Comparison of ENCODE assay signal across 23 cellular contexts in genomic region chr20:62487125-62487524, GRCh38. TPM values are rescaled to one million over a fixed set of nuclear protein-coding genes. Genes with fewer than 3 reads are reported as not detected.
A peak's percentile ranks its signal among the peaks of the same experiment; 100 is the strongest.
DNase-seq lines count a peak whose midpoint lies in the region; ATAC-seq, FAIRE-seq and TF ChIP-seq lines count a peak whose summit lies in the region.
"Had no signal": no experiment of that assay in that cellular context is flagged by ENCODE, and none has a peak within 500 bp of the region (broad histone marks: within the 10 kb centered on the region; RNA-seq: fewer than 3 reads in every experiment).

No MANE protein-coding gene starts in this region.

- H2BK20ac ChIP-seq in H1 (ENCODE audit: low read length): no peak overlapping the region

- TF ChIP-seq EP300 in H1 (IDR thresholded peaks at IDR 0.05; ENCODE audit: borderline replicate concordance in 1 of 2, low read depth in 2 of 2, low read length in 2 of 2): no peak

- peaks cover 52% of the 10 kb centered on the region for H3K4me1 ChIP-seq in BLaER1
- H3K4me1 ChIP-seq in Caco-2: peaks cover 83% of the 10 kb centered on the region
- peaks cover 0 to 28% (median 21%) of the 10 kb centered on the region in 4 experiments; a peak in 6 of 7 replicates for H3K4me1 ChIP-seq in H1 (replicated peaks in 1 of 4; ENCODE audit: control insufficient read depth in 3 of 4, insufficient read depth in 4 of 4, low read length in 3 of 4)
- peaks cover 19% of the 10 kb centered on the region for H3K4me1 ChIP-seq in lower lobe of right lung

- H2BK15ac ChIP-seq in H1 (ENCODE audit: low read length): no peak overlapping the region

- ATAC-seq in activated naive CD8-positive, alpha-beta T cell treated with anti-CD3 and anti-CD28 coated beads, Interleukin-2, amount 50 U/mL, for 24 hours: no peak
- no peak for ATAC-seq in lower lobe of right lung
- no peak for ATAC-seq in HG02642 (IDR thresholded peaks at IDR 0.05; ENCODE audit: poor library complexity, unreplicated experiment)

- H3K14ac ChIP-seq in H1 (ENCODE audit: insufficient read length): no peak overlapping the region

- H2BK12ac ChIP-seq in H1 (ENCODE audit: low read depth, low read length): peak overlapping the region; percentile 50; the same call in 1 of the 2 replicates

- H3K4me1 Mint-ChIP-seq in Caco-2 (ENCODE audit: low read depth, unreplicated experiment) (peaks cover 70% of the 10 kb centered on the region), nephron progenitor cell (peaks cover 54% of the 10 kb centered on the region)
- peaks cover 5% of the 10 kb centered on the region for H3K4me1 Mint-ChIP-seq in activated naive CD8-positive, alpha-beta T cell treated with anti-CD3 and anti-CD28 coated beads, Interleukin-2, amount 50 U/mL, for 24 hours

- H4K20me1 ChIP-seq in BLaER1 (peaks cover 30% of the 10 kb centered on the region; the same call in 1 of the 2 replicates), H1 (replicated peaks in 1 of 2; ENCODE audit: control insufficient read depth in 1 of 2, insufficient read depth in 2 of 2, low read length in 2 of 2) (peaks cover 0 to 8% of the 10 kb centered on the region in 2 experiments)

- H4K8ac ChIP-seq in H1 (ENCODE audit: extremely low read depth, insufficient read depth, low read length): 0 out of 2 replicates have a peak overlapping the region, but pooled peaks have one; percentile 35

- H3K18ac ChIP-seq in H1 (ENCODE audit: extremely low read depth, low read length): 0 out of 2 replicates have a peak overlapping the region, but pooled peaks have one; percentile 32

- H4K91ac ChIP-seq in H1 (replicated peaks; ENCODE audit: insufficient read length, low read length): no peak overlapping the region

- H3K9me3 Mint-ChIP-seq in Caco-2 (ENCODE audit: unreplicated experiment): peaks cover 11% of the 10 kb centered on the region
- no peaks in the 10 kb centered on the region for H3K9me3 Mint-ChIP-seq in nephron progenitor cell
- H3K9me3 Mint-ChIP-seq in activated naive CD8-positive, alpha-beta T cell treated with anti-CD3 and anti-CD28 coated beads, Interleukin-2, amount 50 U/mL, for 24 hours: no peaks in the 10 kb centered on the region
- H3K9me3 Mint-ChIP-seq: IgD-negative memory B cell had no signal

- no peaks in the 10 kb centered on the region for H3K79me2 ChIP-seq in H1 (ENCODE audit: control insufficient read depth in 1 of 2, insufficient read depth in 2 of 2, low read length in 2 of 2)

- no peak overlapping the region for H2AFZ ChIP-seq in H1 (ENCODE audit: low read length)

- H3K27me3 ChIP-seq in BLaER1 (peaks cover 77% of the 10 kb centered on the region), Caco-2 (replicated peaks; ENCODE audit: control insufficient read depth, insufficient read depth, low read length) (no peaks in the 10 kb centered on the region), H1 (replicated peaks in 1 of 4; ENCODE audit: control insufficient read depth in 3 of 4, extremely low read depth in 1 of 4, insufficient read depth in 3 of 4, low read length in 3 of 4) (peaks cover 2 to 35% (median 31%) of the 10 kb centered on the region in 4 experiments), lower lobe of right lung (ENCODE audit: low read depth) (peaks cover 65% of the 10 kb centered on the region)
- H3K27me3 ChIP-seq: MG63, Peyer's patch had no signal

- no peak overlapping the region for H2BK5ac ChIP-seq in H1 (ENCODE audit: low read depth, low read length)

- WGBS in H1 (ENCODE audit: extremely low coverage in 1 of 2, insufficient coverage in 1 of 2, insufficient read length in 1 of 2, insufficient replicate concordance in 2 of 2, low coverage in 1 of 2, low lambda C conversion rate in 2 of 2, missing lambda C conversion rate in 1 of 2), 2 experiments: 84% methylated on average over 21 of the region's 21 CpGs; no CpG with 5 or more reads in 1 of the 2 experiments

- H3K36me3 Mint-ChIP-seq in Caco-2 (ENCODE audit: insufficient read depth, unreplicated experiment) (no peaks in the 10 kb centered on the region), nephron progenitor cell (ENCODE audit: low read depth) (no peaks in the 10 kb centered on the region)
- H3K36me3 Mint-ChIP-seq in activated naive CD8-positive, alpha-beta T cell treated with anti-CD3 and anti-CD28 coated beads, Interleukin-2, amount 50 U/mL, for 24 hours (ENCODE audit: low read depth): no peaks in the 10 kb centered on the region
- H3K36me3 Mint-ChIP-seq: IgD-negative memory B cell had no signal

- H3K9ac ChIP-seq in BLaER1 (no peak overlapping the region), H1 (replicated peaks in 1 of 4; ENCODE audit: extremely low read depth in 1 of 4, low read depth in 3 of 4, low read length in 3 of 4) (no peak overlapping the region)

- no peaks in the 10 kb centered on the region for H3K23me2 ChIP-seq in H1 (ENCODE audit: low read depth, low read length)

- H2BK120ac ChIP-seq in H1 (replicated peaks; ENCODE audit: low read depth, low read length): no peak overlapping the region

- H3K27ac Mint-ChIP-seq in Caco-2 (ENCODE audit: unreplicated experiment) (peak overlapping the region; percentile 88), nephron progenitor cell (peak overlapping the region; percentile 53)
- no peak overlapping the region for H3K27ac Mint-ChIP-seq in activated naive CD8-positive, alpha-beta T cell treated with anti-CD3 and anti-CD28 coated beads, Interleukin-2, amount 50 U/mL, for 24 hours
- H3K27ac Mint-ChIP-seq: IgD-negative memory B cell had no signal

- H3K4me3 ChIP-seq in BLaER1 (no peak overlapping the region), Caco-2 (ENCODE audit: low read depth, low read length) (no peak overlapping the region), H1 (ENCODE audit: extremely low read depth in 1 of 4, insufficient read depth in 2 of 4, low read depth in 3 of 4, low read length in 4 of 4) (no peak overlapping the region), lower lobe of right lung (no peak overlapping the region)
- H3K4me3 ChIP-seq: MG63, Peyer's patch, SK-N-MC had no signal

- H3K79me1 ChIP-seq in H1 (ENCODE audit: low read depth, low read length): 0 out of 2 replicates have a peak, but pooled peaks cover 2% of the 10 kb centered on the region

- DNase-seq in Caco-2 (no peak), H1 (ENCODE audit: low read depth in 1 of 2, low spot score in 2 of 2) (no peak), nephron progenitor cell (no peak), NK-92 (lab: John Stamatoyannopoulos, UW; ENCODE audit: unreplicated experiment) (no peak), lower lobe of right lung (no peak)
- DNase-seq in activated naive CD8-positive, alpha-beta T cell treated with anti-CD3 and anti-CD28 coated beads, Interleukin-2, amount 50 U/mL, for 24 hours: no peak
- DNase-seq: DMS 273 treated with DMSO at 0.1 percent for 48 hours, DND-41, HCEC 1CT, Kasumi-1, MG63, NCI-H1092, NCI-H146, NCI-H2029 treated with DMSO at 0.1 percent for 48 hours, NCI-H2171, NCI-H526, Peyer's patch had no signal

- FAIRE-seq in H1 (lab: Jason Lieb, UNC): no peak
- FAIRE-seq: G401.6 had no signal

- no peak overlapping the region for H4K5ac ChIP-seq in H1 (ENCODE audit: insufficient read length, low read depth, low read length)

- TF ChIP-seq RAD21 in H1 (IDR thresholded peaks at IDR 0.05 in 1 of 2, conservative IDR thresholded peaks at IDR 0.05 in 1 of 2; ENCODE audit: low read depth in 2 of 2, low read length in 2 of 2): no peak

- H3K27ac ChIP-seq in BLaER1 (no peak overlapping the region), H1 (ENCODE audit: low read depth, low read length) (no peak overlapping the region), lower lobe of right lung (no peak overlapping the region)
- H3K27ac ChIP-seq: C4-2B, Peyer's patch, SK-N-MC had no signal

- H3K36me3 ChIP-seq in BLaER1: no peaks in the 10 kb centered on the region
- H3K36me3 ChIP-seq in Caco-2 (ENCODE audit: control insufficient read depth, insufficient read depth, low read length): no peaks in the 10 kb centered on the region
- no peaks in the 10 kb centered on the region for H3K36me3 ChIP-seq in H1 (ENCODE audit: control insufficient read depth in 2 of 4, insufficient read depth in 4 of 4, low read length in 3 of 4)
- H3K36me3 ChIP-seq in lower lobe of right lung: no peaks in the 10 kb centered on the region
- H3K36me3 ChIP-seq: MG63, Peyer's patch had no signal

- H3K23ac ChIP-seq in H1 (ENCODE audit: insufficient read length): no peak overlapping the region

- H3K27me3 Mint-ChIP-seq in Caco-2 (ENCODE audit: insufficient read depth, unreplicated experiment) (no peaks in the 10 kb centered on the region), nephron progenitor cell (ENCODE audit: low read depth, poor library complexity) (peaks cover 56% of the 10 kb centered on the region)
- H3K27me3 Mint-ChIP-seq in activated naive CD8-positive, alpha-beta T cell treated with anti-CD3 and anti-CD28 coated beads, Interleukin-2, amount 50 U/mL, for 24 hours: peaks cover 50% of the 10 kb centered on the region

- no peak for TF ChIP-seq POLR2A in H1 (IDR thresholded peaks at IDR 0.05; ENCODE audit: control extremely low read depth in 1 of 2, low read depth in 2 of 2, low read length in 2 of 2)

- H3K56ac ChIP-seq in H1 (replicated peaks; ENCODE audit: insufficient read length, low read depth, low read length): no peak overlapping the region

- POLR2A ChIA-PET in Caco-2 (lab: Charles Lee): interaction anchor here (0.6 kb wide), 1 partner anchor 797 kb away, joined by 4 read pairs; no protein-coding TSS in a partner anchor
- POLR2A ChIA-PET in H1 (lab: Charles Lee; ENCODE audit: partially characterized antibody): no interaction called here

- peak overlapping the region; percentile 38 for H3K4me3 Mint-ChIP-seq in Caco-2 (ENCODE audit: unreplicated experiment)
- peak overlapping the region; percentile 40 for H3K4me3 Mint-ChIP-seq in nephron progenitor cell
- no peak overlapping the region for H3K4me3 Mint-ChIP-seq in activated naive CD8-positive, alpha-beta T cell treated with anti-CD3 and anti-CD28 coated beads, Interleukin-2, amount 50 U/mL, for 24 hours
- H3K4me3 Mint-ChIP-seq: IgD-negative memory B cell had no signal

- no peak overlapping the region for H2AK5ac ChIP-seq in H1 (ENCODE audit: low read depth, low read length)

- no peak overlapping the region for H3K4ac ChIP-seq in H1 (replicated peaks; ENCODE audit: insufficient read length, low read depth, low read length)

- CTCF ChIA-PET in Caco-2 (lab: Charles Lee) (interaction anchor here (0.5 to 1.0 kb wide), 3 partner anchors 9 to 950 kb away, joined by 3 to 6 read pairs (median 5); no protein-coding TSS in a partner anchor), H1 (lab: Charles Lee; ENCODE audit: partially characterized antibody) (interaction anchor here (0.8 to 2.2 kb wide), 2 partner anchors 12 to 73 kb away, joined by 3 to 10 read pairs; no protein-coding TSS in a partner anchor)

- no TSS peak for BruUV-seq in Caco-2 (replicated peaks; lab: Mats Ljungman, UMichigan)

- intact Hi-C loops in Caco-2 (cut with micrococcal nuclease; ENCODE audit: unreplicated experiment): loop anchor here (1.0 to 5.0 kb wide), 4 partner anchors 9 to 305 kb away; partner anchors contain the start of gene CABLES2
- intact Hi-C loops in lower lobe of right lung (cut with DNase I): no loop called here

- H3K4me2 ChIP-seq in BLaER1 (peak overlapping the region; percentile 23), H1 (ENCODE audit: insufficient read depth in 1 of 2, low read depth in 2 of 2, low read length in 2 of 2) (no peak overlapping the region)

- H3K9me3 ChIP-seq in BLaER1 (peaks cover 8% of the 10 kb centered on the region), Caco-2 (peaks cover 12% of the 10 kb centered on the region; the same call in 1 of the 2 replicates), H1 (ENCODE audit: insufficient read depth in 2 of 2, low read depth in 1 of 2, low read length in 1 of 2) (no peaks in the 10 kb centered on the region), lower lobe of right lung (no peaks in the 10 kb centered on the region)
- H3K9me3 ChIP-seq: MG63, Peyer's patch had no signal

- no peak for TF ChIP-seq CTCF in Caco-2 (IDR thresholded peaks at IDR 0.05; ENCODE audit: insufficient read depth in 1 of 2, low read depth in 1 of 2, low read length in 1 of 2, severe bottlenecking in 1 of 2, unreplicated experiment in 1 of 2)
- TF ChIP-seq CTCF in H1 (IDR thresholded peaks at IDR 0.05; ENCODE audit: control extremely low read depth in 1 of 3, insufficient read depth in 1 of 3, low read depth in 1 of 3, low read length in 3 of 3): no peak
- no peak for TF ChIP-seq CTCF in nephron progenitor cell (IDR thresholded peaks at IDR 0.05)
- no peak for TF ChIP-seq CTCF in lower lobe of right lung (IDR thresholded peaks at IDR 0.05)

RNA-seq across cellular contexts. Expression of gene GATA5, which starts 11.3 kb away (rescaled TPM):
- total RNA-seq in Caco-2 (2022) (0.12 and 0.25 TPM in 2 replicates), lower lobe of right lung (1.8 TPM)
- 0.11 and 0.15 TPM in 2 replicates for total RNA-seq in H1 (2021; fragmentation: NEBNext Ultra II Directional; extraction: Animal tissue kit (Norgen Biotek cat#: 25700))
- polyA plus RNA-seq in H1 (2011; rRNA removed): 0.08 TPM in 2 replicates
- 0.10 TPM for polyA plus RNA-seq in H1 (2011; cell fraction: cytosol; rRNA removed)
- polyA plus RNA-seq in H1 (2011; cell fraction: nucleus; rRNA removed): 0.14 TPM
- 0.11 to 0.17 TPM (median 0.12 TPM) in 3 of 4 replicates, not detected in the other for polyA plus RNA-seq in H1 (2012, experiment 1 of 2)
- polyA plus RNA-seq in H1 (2012, experiment 2 of 2): 0.12 TPM
- 0.08 TPM for polyA plus RNA-seq in H1 (2013, experiment 1 of 2)
- 0.07 TPM for polyA plus RNA-seq in H1 (2013, experiment 2 of 2)
- polyA minus RNA-seq in H1 (2011; rRNA and poly(A)+ RNA removed): 0.05 and 0.06 TPM in 2 replicates
- polyA minus RNA-seq in H1 (2011; cell fraction: cytosol; rRNA and poly(A)+ RNA removed): not detected
- not detected for polyA minus RNA-seq in H1 (2011; cell fraction: nucleus; rRNA and poly(A)+ RNA removed)
- polyA plus RNA-seq: IgD-negative memory B cell had no signal

RNA-seq across cellular contexts. Expression of gene RBBP8NL, which starts 59.8 kb away (rescaled TPM):
- 39.2 and 40.5 TPM in 2 replicates for total RNA-seq in Caco-2 (2022)
- total RNA-seq in H1 (2021; fragmentation: NEBNext Ultra II Directional; extraction: Animal tissue kit (Norgen Biotek cat#: 25700)): 0.43 and 0.59 TPM in 2 replicates
- 0.48 and 0.88 TPM in 2 replicates for polyA plus RNA-seq in H1 (2011; rRNA removed)
- polyA plus RNA-seq in H1 (2011; cell fraction: cytosol; rRNA removed): 0.75 TPM
- polyA plus RNA-seq in H1 (2011; cell fraction: nucleus; rRNA removed): 1.4 TPM
- polyA plus RNA-seq in H1 (2012, experiment 1 of 2): 0.55 to 1.1 TPM (median 0.65 TPM) in 4 replicates
- polyA plus RNA-seq in H1 (2012, experiment 2 of 2): 0.46 TPM
- 0.71 TPM for polyA plus RNA-seq in H1 (2013, experiment 1 of 2)
- 0.63 TPM for polyA plus RNA-seq in H1 (2013, experiment 2 of 2)
- polyA minus RNA-seq in H1 (2011; rRNA and poly(A)+ RNA removed): 0.09 and 0.20 TPM in 2 replicates
- 1.4 TPM for polyA minus RNA-seq in H1 (2011; cell fraction: cytosol; rRNA and poly(A)+ RNA removed)
- 1.9 TPM for polyA minus RNA-seq in H1 (2011; cell fraction: nucleus; rRNA and poly(A)+ RNA removed)
- total RNA-seq in lower lobe of right lung: 2.0 TPM
- polyA plus RNA-seq: IgD-negative memory B cell had no signal

Comparison
In these comparisons a context has a peak if more than half of its experiments do, and no peak if none do; other contexts are left out.
1. RNA of gene RBBP8NL, which starts 59.8 kb away (total RNA-seq): 39.2 to 40.5 TPM in Caco-2; 2.0 TPM in lower lobe of right lung (single experiment) and 0.43 to 0.59 TPM in H1; every median in the first group is over 10 times any median in the second.